Comparison of ENCODE assay signal across 8 cellular contexts in genomic region chrX:13254076-13254785, GRCh38.
DNase-seq lines count a peak whose midpoint lies in the region; ATAC-seq and TF ChIP-seq lines count a peak whose summit lies in the region.

No MANE protein-coding gene starts in this region.

- no peaks in the 10 kb centered on the region for H3K36me3 Mint-ChIP-seq in activated T-helper 1 cell treated with anti-CD3 and anti-CD28 coated beads, Interleukin-12 subunit alpha, Interleukin-12 subunit beta, Interleukin-2, Interleukin-4 antibody, amounts not matched to agents 30 ng/mL and 10 ng/mL and 1 ng/mL, durations not matched to agents 14 hours and 24 hours and 36 hours (ENCODE audit: low read depth)
- H3K36me3 Mint-ChIP-seq in osteocyte (ENCODE audit: unreplicated experiment), result no peaks in the 10 kb centered on the region

- ATAC-seq in DND-41 (ENCODE audit: insufficient read depth, low read depth) (peak; percentile 52; the same call in 1 of the 3 replicates), GM19324 (IDR thresholded peaks at IDR 0.05; ENCODE audit: low FRiP score, unreplicated experiment) (peak; percentile 64), GM18873 (IDR thresholded peaks at IDR 0.05; ENCODE audit: low FRiP score, unreplicated experiment) (no peak)

- H3K4me3 ChIP-seq in DND-41 (ENCODE audit: low read depth in 1 of 2, low read length in 2 of 2) (no peak overlapping the region), H7 (ENCODE audit: insufficient read depth, low read depth, low read length) (no peak overlapping the region)

- H3K4me1 Mint-ChIP-seq in activated T-helper 1 cell treated with anti-CD3 and anti-CD28 coated beads, Interleukin-12 subunit alpha, Interleukin-12 subunit beta, Interleukin-2, Interleukin-4 antibody, amounts not matched to agents 30 ng/mL and 10 ng/mL and 1 ng/mL, durations not matched to agents 14 hours and 24 hours and 36 hours (ENCODE audit: low read depth), result peaks cover 59% of the 10 kb centered on the region
- H3K4me1 Mint-ChIP-seq in osteocyte (ENCODE audit: unreplicated experiment), result peaks cover 52% of the 10 kb centered on the region

- H3K27ac ChIP-seq in DND-41 (ENCODE audit: low read length), result no peak overlapping the region

- H3K27me3 ChIP-seq in DND-41 (ENCODE audit: insufficient read depth, low read length, poor library complexity) (no peaks in the 10 kb centered on the region), H7 (ENCODE audit: control insufficient read depth, insufficient read depth, low read length) (no peaks in the 10 kb centered on the region)

- H3K4me1 ChIP-seq in DND-41 (ENCODE audit: insufficient read depth, low read length), result no peaks in the 10 kb centered on the region

- intact Hi-C loops in activated T-helper 1 cell treated with anti-CD3 and anti-CD28 coated beads, Interleukin-12 subunit alpha, Interleukin-12 subunit beta, Interleukin-2, Interleukin-4 antibody, amounts not matched to agents 30 ng/mL and 10 ng/mL and 1 ng/mL, durations not matched to agents 14 hours and 24 hours and 36 hours (cut with micrococcal nuclease), result loop anchor here (5.0 to 10.0 kb wide), 3 partner anchors 102 to 129 kb away; no protein-coding TSS in a partner anchor

- H3K79me2 ChIP-seq in DND-41 (ENCODE audit: insufficient read depth, low read length), result no peaks in the 10 kb centered on the region

- H4K20me1 ChIP-seq in DND-41 (ENCODE audit: insufficient read depth, low read length), result no peaks in the 10 kb centered on the region

- H3K36me3 ChIP-seq in DND-41 (ENCODE audit: insufficient read depth, low read length) (no peaks in the 10 kb centered on the region), H7 (replicated peaks; ENCODE audit: control insufficient read depth, insufficient read depth, low read length) (no peaks in the 10 kb centered on the region)

- no peak overlapping the region for H3K4me2 ChIP-seq in DND-41 (ENCODE audit: insufficient read depth, low read length)

- no peak overlapping the region for H2AFZ ChIP-seq in DND-41 (ENCODE audit: low read depth, low read length)

- peak overlapping the region; percentile 3 for H3K4me3 Mint-ChIP-seq in activated T-helper 1 cell treated with anti-CD3 and anti-CD28 coated beads, Interleukin-12 subunit alpha, Interleukin-12 subunit beta, Interleukin-2, Interleukin-4 antibody, amounts not matched to agents 30 ng/mL and 10 ng/mL and 1 ng/mL, durations not matched to agents 14 hours and 24 hours and 36 hours
- no peak overlapping the region for H3K4me3 Mint-ChIP-seq in osteocyte (ENCODE audit: unreplicated experiment)

- no peaks in the 10 kb centered on the region for H3K9me3 Mint-ChIP-seq in activated T-helper 1 cell treated with anti-CD3 and anti-CD28 coated beads, Interleukin-12 subunit alpha, Interleukin-12 subunit beta, Interleukin-2, Interleukin-4 antibody, amounts not matched to agents 30 ng/mL and 10 ng/mL and 1 ng/mL, durations not matched to agents 14 hours and 24 hours and 36 hours
- peaks cover 13% of the 10 kb centered on the region for H3K9me3 Mint-ChIP-seq in osteocyte (ENCODE audit: unreplicated experiment)

- DNase-seq in DND-41, result peak; percentile 7
- peak; percentile 39 for DNase-seq in HPDE6-E6E7 (ENCODE audit: extremely low spot score)
- no peak for DNase-seq in activated T-helper 1 cell treated with anti-CD3 and anti-CD28 coated beads, Interleukin-12 subunit alpha, Interleukin-12 subunit beta, Interleukin-2, Interleukin-4 antibody, amounts not matched to agents 30 ng/mL and 10 ng/mL and 1 ng/mL, durations not matched to agents 14 hours and 24 hours and 36 hours (ENCODE audit: low spot score)
- DNase-seq in osteocyte (ENCODE audit: extremely low spot score, unreplicated experiment), result no peak
- no peak for DNase-seq in NCI-H128 (lab: John Stamatoyannopoulos, UW; ENCODE audit: unreplicated experiment)
- DNase-seq in H7, result no peak

- H3K27me3 Mint-ChIP-seq in activated T-helper 1 cell treated with anti-CD3 and anti-CD28 coated beads, Interleukin-12 subunit alpha, Interleukin-12 subunit beta, Interleukin-2, Interleukin-4 antibody, amounts not matched to agents 30 ng/mL and 10 ng/mL and 1 ng/mL, durations not matched to agents 14 hours and 24 hours and 36 hours (ENCODE audit: insufficient read depth), result no peaks in the 10 kb centered on the region
- no peaks in the 10 kb centered on the region for H3K27me3 Mint-ChIP-seq in osteocyte (ENCODE audit: unreplicated experiment)

- H3K9ac ChIP-seq in DND-41 (ENCODE audit: low read depth, low read length), result no peak overlapping the region

- peak overlapping the region; percentile 14 for H3K27ac Mint-ChIP-seq in activated T-helper 1 cell treated with anti-CD3 and anti-CD28 coated beads, Interleukin-12 subunit alpha, Interleukin-12 subunit beta, Interleukin-2, Interleukin-4 antibody, amounts not matched to agents 30 ng/mL and 10 ng/mL and 1 ng/mL, durations not matched to agents 14 hours and 24 hours and 36 hours
- peak overlapping the region; percentile 27 for H3K27ac Mint-ChIP-seq in osteocyte (ENCODE audit: unreplicated experiment)

- no peak for TF ChIP-seq CTCF in DND-41 (IDR thresholded peaks at IDR 0.05; ENCODE audit: borderline replicate concordance, extremely low read depth, low read length, poor library complexity, severe bottlenecking)
- TF ChIP-seq CTCF in osteocyte (IDR thresholded peaks at IDR 0.05), result no peak

- H3K9me3 ChIP-seq in DND-41 (ENCODE audit: insufficient read depth, low read length, severe bottlenecking), result no peaks in the 10 kb centered on the region

Comparison
In these comparisons a context has a peak if more than half of its experiments do, and no peak if none do; other contexts are left out.
1. DNase-seq: peak in DND-41 (single experiment) and HPDE6-E6E7 (single experiment); none in activated T-helper 1 cell treated with anti-CD3 and anti-CD28 coated beads, Interleukin-12 subunit alpha, Interleukin-12 subunit beta, Interleukin-2, Interleukin-4 antibody, amounts not matched to agents 30 ng/mL and 10 ng/mL and 1 ng/mL, durations not matched to agents 14 hours and 24 hours and 36 hours (single experiment), osteocyte (single experiment), NCI-H128 (single experiment) and H7 (single experiment).